19 cellular contexts compared by ENCODE assay signal in the genomic region with DNA sequence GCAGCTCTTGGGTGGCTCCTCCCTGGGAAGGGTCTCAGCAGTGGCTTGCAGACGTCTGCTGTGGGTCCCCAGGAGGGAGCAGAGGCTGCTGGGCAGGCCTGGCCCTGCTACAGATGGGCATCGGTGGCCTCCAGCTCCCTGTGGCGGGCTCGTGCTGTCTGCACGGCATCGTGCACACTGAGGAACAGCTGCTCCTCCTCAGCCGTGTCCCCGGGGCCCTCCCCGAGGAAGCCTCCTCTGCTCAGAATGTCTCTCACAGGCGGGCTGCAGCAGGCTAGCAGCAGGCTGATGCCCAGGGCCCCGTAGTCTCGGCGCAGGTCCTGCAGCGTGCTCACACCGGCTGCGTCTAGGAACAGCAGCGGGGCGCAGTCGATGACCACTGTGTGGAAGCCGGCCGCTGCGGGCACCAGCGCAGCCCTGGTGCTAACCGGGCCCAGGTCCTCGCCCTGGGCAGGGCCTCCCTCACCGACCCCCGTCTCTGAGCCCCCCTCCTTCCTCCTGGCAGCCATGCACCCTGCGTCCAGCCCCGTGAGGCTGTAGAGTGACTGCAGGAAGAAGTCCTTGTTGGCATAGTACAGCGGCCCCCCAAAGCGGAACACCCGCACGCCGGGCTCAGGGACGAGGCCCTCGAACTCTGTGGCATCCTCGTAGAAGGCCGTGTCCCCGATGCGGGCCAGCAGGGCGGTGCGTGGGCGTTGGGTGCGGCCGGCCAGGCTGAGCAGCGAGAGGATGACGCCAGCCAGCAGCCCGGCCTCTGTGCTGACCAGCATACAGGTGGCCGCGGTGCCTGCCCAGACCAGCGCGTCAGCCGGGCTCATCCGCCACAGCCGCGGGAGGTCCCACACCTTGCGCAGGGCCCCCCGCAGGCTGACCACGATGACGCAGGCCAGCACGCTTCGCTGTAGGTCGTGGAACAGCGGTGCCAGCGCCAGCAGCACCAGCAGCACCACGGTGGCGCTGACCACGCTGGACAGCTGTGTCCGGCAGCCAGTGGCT. TPM values are rescaled to one million over a fixed set of nuclear protein-coding genes. Genes with fewer than 3 reads are reported as not detected.
A peak's percentile ranks its signal among the peaks of the same experiment; 100 is the strongest.
DNase-seq lines count a peak whose midpoint lies in the region; ATAC-seq and TF ChIP-seq lines count a peak whose summit lies in the region.
"Had no signal": no experiment of that assay in that cellular context is flagged by ENCODE, and none has a peak within 500 bp of the region (broad histone marks: within the 10 kb centered on the region; RNA-seq: fewer than 3 reads in every experiment).

No MANE protein-coding gene starts in this region.

- H3K4me3 ChIP-seq in right cardiac atrium (ENCODE audit: low read length) (no peak overlapping the region), fibroblast of mammary gland (ENCODE audit: control insufficient read depth, low read depth, low read length) (no peak overlapping the region)
- H3K4me3 ChIP-seq: GM23338, SJCRH30 had no signal

- peak; percentile 13 to 63 (median 40) for DNase-seq in right cardiac atrium
- DNase-seq in cardiac septum (ENCODE audit: low spot score) = no peak
- DNase-seq in HFFc6 = no peak
- DNase-seq in fibroblast of mammary gland (ENCODE audit: low read depth) = peak; percentile 11
- no peak for DNase-seq in HT-29 (ENCODE audit: low spot score)
- no peak for DNase-seq in NCI-H2196 (lab: John Stamatoyannopoulos, UW; ENCODE audit: unreplicated experiment)
- DNase-seq: ACHN; AML-193; CD4-positive, alpha-beta memory T cell; GF-D8; NCI-H1048; NCI-H146; NCI-H2081; NCI-H526 treated with DMSO at 0.1 percent for 48 hours; SJCRH30 had no signal

- H3K9me3 ChIP-seq in right cardiac atrium (ENCODE audit: control insufficient read depth, low read length) = no peaks in the 10 kb centered on the region
- H3K9me3 ChIP-seq: SJCRH30 had no signal

- no peak for ATAC-seq in right cardiac atrium
- ATAC-seq in GM18498 (IDR thresholded peaks at IDR 0.05; ENCODE audit: unreplicated experiment) = no peak
- ATAC-seq: GM23338 had no signal

- H3K4me1 Mint-ChIP-seq in HFFc6 (ENCODE audit: low read depth) = peaks cover 25% of the 10 kb centered on the region

- no peak for TF ChIP-seq CTCF in HFFc6 (IDR thresholded peaks at IDR 0.05)
- TF ChIP-seq CTCF in fibroblast of mammary gland (conservative IDR thresholded peaks at IDR 0.05; ENCODE audit: control insufficient read depth, insufficient read depth, low read depth, low read length) = no peak

- no peaks in the 10 kb centered on the region for H3K9me3 Mint-ChIP-seq in HFFc6
- H3K9me3 Mint-ChIP-seq: CD4-positive, alpha-beta memory T cell; GM23338 had no signal

- peak overlapping the region; percentile 92; the same call in 1 of the 2 replicates for H3K4me3 Mint-ChIP-seq in HFFc6
- H3K4me3 Mint-ChIP-seq: GM23338 had no signal

- 89% methylated on average over 69 of the region's 69 CpGs for WGBS in right cardiac atrium

- H3K27ac Mint-ChIP-seq in HFFc6 = no peak overlapping the region
- H3K27ac Mint-ChIP-seq: CD4-positive, alpha-beta memory T cell; GM23338 had no signal

- H3K4me1 ChIP-seq in right cardiac atrium (ENCODE audit: control insufficient read depth, insufficient read depth, low read length) = no peaks in the 10 kb centered on the region
- H3K4me1 ChIP-seq: SJCRH30 had no signal

- H3K27ac ChIP-seq in right cardiac atrium (ENCODE audit: low read length) = no peak overlapping the region
- H3K27ac ChIP-seq: KMS-11, SJCRH30 had no signal

- H3K27me3 ChIP-seq in right cardiac atrium (ENCODE audit: control insufficient read depth, insufficient read depth) = no peaks in the 10 kb centered on the region
- H3K27me3 ChIP-seq: SJCRH30 had no signal

- no peaks in the 10 kb centered on the region; the same call in 1 of the 2 replicates for H3K27me3 Mint-ChIP-seq in HFFc6 (ENCODE audit: insufficient read depth)
- H3K27me3 Mint-ChIP-seq: CD4-positive, alpha-beta memory T cell had no signal

- intact Hi-C loops in right cardiac atrium (cut with DNase I) = loop anchor here in 1 of 4 donors (10.0 kb wide), 1 partner anchor 234 kb away; no protein-coding TSS in a partner anchor
- intact Hi-C loops in cardiac septum (cut with DNase I) = loop anchor here (5.0 kb wide), 1 partner anchor 247 kb away; no protein-coding TSS in a partner anchor

- no peaks in the 10 kb centered on the region for H3K36me3 Mint-ChIP-seq in HFFc6 (ENCODE audit: low read depth)

RNA-seq across cellular contexts. Expression of a gene that starts 2.2 kb away (rescaled TPM):
- total RNA-seq in right cardiac atrium (10 to 100 TPM; 14.7 to 17.4 (median 17.1) TPM), cardiac septum (12.9 TPM)
- 8.5 TPM for polyA plus RNA-seq in right cardiac atrium
- total RNA-seq in HFFc6 (2021; fragmentation: NEBNext Ultra II Directional; extraction: Animal tissue kit (Norgen Biotek cat#: 25700)) = 10 to 100 TPM; 20.9 to 40.3 (median 23.3) TPM
- total RNA-seq in HT-29 (2014; rRNA removed; shearing (Covaris generic)) = 39.7 and 53.5 TPM in 2 replicates

RNA-seq across cellular contexts. Expression of a gene that starts 4.2 kb away (rescaled TPM):
- under 1 TPM in 2 of 4 donors, not detected in 2; 0.36 to 0.37 TPM for total RNA-seq in right cardiac atrium
- polyA plus RNA-seq in right cardiac atrium = 0.34 TPM
- total RNA-seq in cardiac septum = 0.22 TPM
- under 1 TPM in 3 of 6 experiments, not detected in 3; 0.16 to 0.38 (median 0.19) TPM for total RNA-seq in HFFc6 (2021; fragmentation: NEBNext Ultra II Directional; extraction: Animal tissue kit (Norgen Biotek cat#: 25700))
- 5.8 and 6.2 TPM in 2 replicates for total RNA-seq in HT-29 (2014; rRNA removed; shearing (Covaris generic))
- total RNA-seq: RPMI7951, SJCRH30 had no signal

RNA-seq across cellular contexts. Expression of a gene that starts 15.7 kb away (rescaled TPM):
- total RNA-seq in right cardiac atrium (1 to 10 TPM; 4.5 to 4.9 (median 4.6) TPM), cardiac septum (5.2 TPM)
- 3.6 TPM for polyA plus RNA-seq in right cardiac atrium
- 10 to 100 TPM; 11.3 to 14.9 (median 13.1) TPM for total RNA-seq in HFFc6 (2021; fragmentation: NEBNext Ultra II Directional; extraction: Animal tissue kit (Norgen Biotek cat#: 25700))
- 46.7 and 50.5 TPM in 2 replicates for total RNA-seq in HT-29 (2014; rRNA removed; shearing (Covaris generic))

RNA-seq across cellular contexts. Expression of a gene that starts 22.4 kb away (rescaled TPM):
- total RNA-seq in right cardiac atrium (10 to 100 TPM; 17.4 to 21.7 (median 20.3) TPM), cardiac septum (28.1 TPM)
- polyA plus RNA-seq in right cardiac atrium = 19.2 TPM
- 10 to 100 TPM; 15.4 to 40.8 (median 17.3) TPM for total RNA-seq in HFFc6 (2021; fragmentation: NEBNext Ultra II Directional; extraction: Animal tissue kit (Norgen Biotek cat#: 25700))
- total RNA-seq in HT-29 (2014; rRNA removed; shearing (Covaris generic)) = 74.9 and 76.9 TPM in 2 replicates

RNA-seq across cellular contexts. Expression of a gene that starts 56.8 kb away (rescaled TPM):
- total RNA-seq in right cardiac atrium = 10 to 100 TPM; 20.9 to 26.0 (median 23.0) TPM
- polyA plus RNA-seq in right cardiac atrium = 31.1 TPM
- total RNA-seq in cardiac septum = 22.7 TPM
- total RNA-seq in HFFc6 (2021; fragmentation: NEBNext Ultra II Directional; extraction: Animal tissue kit (Norgen Biotek cat#: 25700)) = 10 to 100 TPM; 27.8 to 41.8 (median 34.1) TPM
- total RNA-seq in HT-29 (2014; rRNA removed; shearing (Covaris generic)) = 13.7 and 33.0 TPM in 2 replicates

Comparison
In these comparisons a context has a peak if more than half of its experiments do, and no peak if none do; other contexts are left out.
1. DNase-seq: peak in right cardiac atrium (3 of 3) and fibroblast of mammary gland (single experiment); none in cardiac septum (single experiment), HFFc6 (single experiment), HT-29 (single experiment) and NCI-H2196 (single experiment).